In genomic region chr6:46219661-46220060, GRCh38 we compare ENCODE assay signal across 20 cellular contexts. TPM values are rescaled to one million over a fixed set of nuclear protein-coding genes. Genes with fewer than 3 reads are reported as not detected.
A peak's percentile ranks its signal among the peaks of the same experiment; 100 is the strongest.
DNase-seq lines count a peak whose midpoint lies in the region; ATAC-seq, FAIRE-seq and TF ChIP-seq lines count a peak whose summit lies in the region.
"Had no signal": no experiment of that assay in that cellular context is flagged by ENCODE, and none has a peak within 500 bp of the region (broad histone marks: within the 10 kb centered on the region; RNA-seq: fewer than 3 reads in every experiment).

No MANE protein-coding gene starts in this region.

- H3K36me3 ChIP-seq in naive thymus-derived CD4-positive, alpha-beta T cell (ENCODE audit: control insufficient read depth in 2 of 3, insufficient read depth in 3 of 3, low read length in 3 of 3) = no peaks in the 10 kb centered on the region
- H3K36me3 ChIP-seq: SJSA1 had no signal

- peak overlapping the region; percentile 43 for H3K27ac Mint-ChIP-seq in activated naive CD4-positive, alpha-beta T cell treated with anti-CD3 and anti-CD28 coated beads for 36 hours
- no peak overlapping the region for H3K27ac Mint-ChIP-seq in activated naive CD4-positive, alpha-beta T cell treated with anti-CD3 and anti-CD28 coated beads, Interleukin-2, amount 10 ng/mL, durations not matched to agents 7 days and 5 days
- H3K27ac Mint-ChIP-seq in stimulated activated memory B cell treated with anti-CD40 and anti-IgM and Interleukin-4, amounts not matched to agents 10 μg/mL and 1 μg/mL and 100 μg/mL, for 72 hours = peak overlapping the region; percentile 89
- H3K27ac Mint-ChIP-seq in naive thymus-derived CD4-positive, alpha-beta T cell = no peak overlapping the region
- H3K27ac Mint-ChIP-seq: CD4-positive, alpha-beta T cell had no signal

- peaks cover 30% of the 10 kb centered on the region for H3K4me1 Mint-ChIP-seq in activated naive CD4-positive, alpha-beta T cell treated with anti-CD3 and anti-CD28 coated beads for 36 hours (ENCODE audit: low read depth)
- H3K4me1 Mint-ChIP-seq in activated naive CD4-positive, alpha-beta T cell treated with anti-CD3 and anti-CD28 coated beads, Interleukin-2, amount 10 ng/mL, durations not matched to agents 7 days and 5 days = no peaks in the 10 kb centered on the region
- peaks cover 49% of the 10 kb centered on the region for H3K4me1 Mint-ChIP-seq in stimulated activated memory B cell treated with anti-CD40 and anti-IgM and Interleukin-4, amounts not matched to agents 10 μg/mL and 1 μg/mL and 100 μg/mL, for 72 hours
- H3K4me1 Mint-ChIP-seq in naive thymus-derived CD4-positive, alpha-beta T cell = no peaks in the 10 kb centered on the region

- no peak overlapping the region for H3K4me3 ChIP-seq in naive thymus-derived CD4-positive, alpha-beta T cell (ENCODE audit: low read length)
- H3K4me3 ChIP-seq: SJSA1 had no signal

- H3K9me3 Mint-ChIP-seq in activated naive CD4-positive, alpha-beta T cell treated with anti-CD3 and anti-CD28 coated beads for 36 hours = no peaks in the 10 kb centered on the region
- no peaks in the 10 kb centered on the region for H3K9me3 Mint-ChIP-seq in activated naive CD4-positive, alpha-beta T cell treated with anti-CD3 and anti-CD28 coated beads, Interleukin-2, amount 10 ng/mL, durations not matched to agents 7 days and 5 days
- H3K9me3 Mint-ChIP-seq in stimulated activated memory B cell treated with anti-CD40 and anti-IgM and Interleukin-4, amounts not matched to agents 10 μg/mL and 1 μg/mL and 100 μg/mL, for 72 hours = no peaks in the 10 kb centered on the region
- H3K9me3 Mint-ChIP-seq in naive thymus-derived CD4-positive, alpha-beta T cell = peaks cover 0 to 1% (median 0%) of the 10 kb centered on the region in 11 donors
- H3K9me3 Mint-ChIP-seq: CD4-positive, alpha-beta T cell had no signal

- intact Hi-C loops in activated naive CD4-positive, alpha-beta T cell treated with anti-CD3 and anti-CD28 coated beads for 36 hours (cut with micrococcal nuclease) = loop anchor here (1.0 to 10.0 kb wide), 8 partner anchors 11 to 825 kb away; partner anchors contain the start of genes ADGRF1, ENPP4 and RCAN2
- intact Hi-C loops in naive thymus-derived CD4-positive, alpha-beta T cell (cut with micrococcal nuclease) = loop anchor here in 1 of 2 donors (2.0 kb wide), 1 partner anchor 129 kb away; no protein-coding TSS in a partner anchor

- peaks cover 5% of the 10 kb centered on the region for H3K27me3 Mint-ChIP-seq in activated naive CD4-positive, alpha-beta T cell treated with anti-CD3 and anti-CD28 coated beads for 36 hours (ENCODE audit: low read depth)
- H3K27me3 Mint-ChIP-seq in activated naive CD4-positive, alpha-beta T cell treated with anti-CD3 and anti-CD28 coated beads, Interleukin-2, amount 10 ng/mL, durations not matched to agents 7 days and 5 days = peaks cover 4% of the 10 kb centered on the region
- H3K27me3 Mint-ChIP-seq in stimulated activated memory B cell treated with anti-CD40 and anti-IgM and Interleukin-4, amounts not matched to agents 10 μg/mL and 1 μg/mL and 100 μg/mL, for 72 hours = no peaks in the 10 kb centered on the region
- peaks cover 2 to 12% (median 8%) of the 10 kb centered on the region in 5 donors for H3K27me3 Mint-ChIP-seq in naive thymus-derived CD4-positive, alpha-beta T cell
- H3K27me3 Mint-ChIP-seq: CD4-positive, alpha-beta T cell had no signal

- H3K27ac ChIP-seq in naive thymus-derived CD4-positive, alpha-beta T cell (ENCODE audit: low read depth, low read length) = no peak overlapping the region
- H3K27ac ChIP-seq: HL-60, SJSA1 had no signal

- no peaks in the 10 kb centered on the region for H3K36me3 Mint-ChIP-seq in activated naive CD4-positive, alpha-beta T cell treated with anti-CD3 and anti-CD28 coated beads for 36 hours (ENCODE audit: low read depth)
- H3K36me3 Mint-ChIP-seq in activated naive CD4-positive, alpha-beta T cell treated with anti-CD3 and anti-CD28 coated beads, Interleukin-2, amount 10 ng/mL, durations not matched to agents 7 days and 5 days = no peaks in the 10 kb centered on the region
- no peaks in the 10 kb centered on the region for H3K36me3 Mint-ChIP-seq in stimulated activated memory B cell treated with anti-CD40 and anti-IgM and Interleukin-4, amounts not matched to agents 10 μg/mL and 1 μg/mL and 100 μg/mL, for 72 hours
- no peaks in the 10 kb centered on the region for H3K36me3 Mint-ChIP-seq in naive thymus-derived CD4-positive, alpha-beta T cell

- no peak overlapping the region for H3K4me3 Mint-ChIP-seq in activated naive CD4-positive, alpha-beta T cell treated with anti-CD3 and anti-CD28 coated beads for 36 hours
- no peak overlapping the region for H3K4me3 Mint-ChIP-seq in activated naive CD4-positive, alpha-beta T cell treated with anti-CD3 and anti-CD28 coated beads, Interleukin-2, amount 10 ng/mL, durations not matched to agents 7 days and 5 days
- H3K4me3 Mint-ChIP-seq in stimulated activated memory B cell treated with anti-CD40 and anti-IgM and Interleukin-4, amounts not matched to agents 10 μg/mL and 1 μg/mL and 100 μg/mL, for 72 hours = peak overlapping the region; percentile 51
- no peak overlapping the region for H3K4me3 Mint-ChIP-seq in naive thymus-derived CD4-positive, alpha-beta T cell
- H3K4me3 Mint-ChIP-seq: CD4-positive, alpha-beta T cell had no signal

- POLR2A ChIA-PET in naive thymus-derived CD4-positive, alpha-beta T cell (lab: Charles Lee) = interaction anchor here (0.6 kb wide), 1 partner anchor 50 kb away, joined by 5 read pairs; no protein-coding TSS in a partner anchor

- peak; percentile 72 for FAIRE-seq in GM12892 (lab: Jason Lieb, UNC)
- FAIRE-seq: A204.1 had no signal

- H3K27me3 ChIP-seq in naive thymus-derived CD4-positive, alpha-beta T cell (ENCODE audit: control insufficient read depth in 2 of 2, insufficient read depth in 2 of 2, low read length in 2 of 2) = no peaks in the 10 kb centered on the region
- H3K27me3 ChIP-seq: SJSA1 had no signal

- no peaks in the 10 kb centered on the region for H3K4me1 ChIP-seq in naive thymus-derived CD4-positive, alpha-beta T cell (ENCODE audit: control insufficient read depth in 2 of 2, insufficient read depth in 2 of 2, low read length in 2 of 2)
- H3K4me1 ChIP-seq: SJSA1 had no signal

- H3K9me3 ChIP-seq in naive thymus-derived CD4-positive, alpha-beta T cell (ENCODE audit: control insufficient read depth in 2 of 3, low read length in 3 of 3) = no peaks in the 10 kb centered on the region
- H3K9me3 ChIP-seq: SJSA1 had no signal

- no peak for TF ChIP-seq POLR2A in GM12892 (IDR thresholded peaks at IDR 0.05; ENCODE audit: low read depth, low read length)

- no peak for ATAC-seq in stimulated activated memory B cell treated with anti-CD40 and anti-IgM and Interleukin-4, amounts not matched to agents 10 μg/mL and 1 μg/mL and 100 μg/mL, for 72 hours
- no peak for ATAC-seq in HG03378 (IDR thresholded peaks at IDR 0.05; ENCODE audit: unreplicated experiment)
- ATAC-seq in naive thymus-derived CD4-positive, alpha-beta T cell = no peak

- CTCF ChIA-PET in activated naive CD4-positive, alpha-beta T cell treated with anti-CD3 and anti-CD28 coated beads for 36 hours (lab: Charles Lee) = interaction anchor here (1.1 to 1.7 kb wide), 2 partner anchors 15 to 129 kb away, joined by 3 to 7 read pairs; no protein-coding TSS in a partner anchor
- CTCF ChIA-PET in activated naive CD4-positive, alpha-beta T cell treated with anti-CD3 and anti-CD28 coated beads, Interleukin-2, amount 10 ng/mL, durations not matched to agents 7 days and 5 days (lab: Charles Lee) = interaction anchor here (1.4 to 7.0 kb wide), 2 partner anchors 44 to 190 kb away, joined by 3 to 84 read pairs; no protein-coding TSS in a partner anchor
- CTCF ChIA-PET in naive thymus-derived CD4-positive, alpha-beta T cell (lab: Charles Lee) = no interaction called here

- no peak for DNase-seq in activated naive CD4-positive, alpha-beta T cell treated with anti-CD3 and anti-CD28 coated beads for 36 hours
- DNase-seq in activated naive CD4-positive, alpha-beta T cell treated with anti-CD3 and anti-CD28 coated beads, Interleukin-2, amount 10 ng/mL, durations not matched to agents 7 days and 5 days = no peak
- no peak for DNase-seq in GM12892 (ENCODE audit: insufficient read length)
- peak; percentile 4 for DNase-seq in SKM-1 (lab: John Stamatoyannopoulos, UW; ENCODE audit: unreplicated experiment)
- DNase-seq in naive thymus-derived CD4-positive, alpha-beta T cell = no peak
- DNase-seq in activated CD8-positive, alpha-beta memory T cell treated with anti-CD3 and anti-CD28 coated beads, Interleukin-2, amount 50 U/mL, for 4 hours = no peak
- DNase-seq: Calu3; CD4-positive, alpha-beta T cell; GDM1; GOT3; NCI-H1092; NCI-H1694 treated with DMSO at 0.1 percent for 48 hours; NCI-H2171 treated with DMSO at 0.1 percent for 48 hours; NCI-H510A treated with DMSO at 0.1 percent for 48 hours; RPMI8226 had no signal

RNA-seq across cellular contexts. Expression of gene ENPP5, which starts 48.9 kb away (rescaled TPM):
- total RNA-seq in activated naive CD4-positive, alpha-beta T cell treated with anti-CD3 and anti-CD28 coated beads for 36 hours = under 1 TPM; 0.24 to 0.62 TPM
- polyA plus RNA-seq in GM12892 (2012; ENCODE audit: missing spikeins) = 0.38 TPM
- 1 to 10 TPM in 1 of 5 experiments, under 1 TPM in 2, not detected in 2; 0.59 to 1.4 (median 0.92) TPM for total RNA-seq in naive thymus-derived CD4-positive, alpha-beta T cell
- 1 to 10 TPM in 1 of 2 donors, under 1 TPM in 1; 0.50 to 1.7 TPM for polyA plus RNA-seq in naive thymus-derived CD4-positive, alpha-beta T cell

Comparison
In these comparisons a context has a peak if more than half of its experiments do, and no peak if none do; other contexts are left out.
1. H3K27ac Mint-ChIP-seq: peak in activated naive CD4-positive, alpha-beta T cell treated with anti-CD3 and anti-CD28 coated beads for 36 hours (single experiment) and stimulated activated memory B cell treated with anti-CD40 and anti-IgM and Interleukin-4, amounts not matched to agents 10 μg/mL and 1 μg/mL and 100 μg/mL, for 72 hours (single experiment); none in activated naive CD4-positive, alpha-beta T cell treated with anti-CD3 and anti-CD28 coated beads, Interleukin-2, amount 10 ng/mL, durations not matched to agents 7 days and 5 days (single experiment) and naive thymus-derived CD4-positive, alpha-beta T cell (0 of 9).